1 cellular context compared by ENCODE assay signal in genomic region chr2:112253261-112253807, GRCh38.
A peak's percentile ranks its signal among the peaks of the same experiment; 100 is the strongest.
TF ChIP-seq lines count a peak whose summit lies in the region.

No MANE protein-coding gene starts in this region.

TF ChIP-seq in GM12878, 131 proteins besides CTCF, POLR2A, EP300 and RAD21:
- no peak for TF ChIP-seq RFX5 (IDR thresholded peaks at IDR 0.05; ENCODE audit: low read depth, low read length)
- TF ChIP-seq RUNX3 (IDR thresholded peaks at IDR 0.05; ENCODE audit: low read length): peak; percentile 21; the same call in 1 of the 2 replicates
TF ChIP-seq in GM12878: peak in this region for 1.
